ENCODE assay signal across 30 cellular contexts in the genomic region with DNA sequence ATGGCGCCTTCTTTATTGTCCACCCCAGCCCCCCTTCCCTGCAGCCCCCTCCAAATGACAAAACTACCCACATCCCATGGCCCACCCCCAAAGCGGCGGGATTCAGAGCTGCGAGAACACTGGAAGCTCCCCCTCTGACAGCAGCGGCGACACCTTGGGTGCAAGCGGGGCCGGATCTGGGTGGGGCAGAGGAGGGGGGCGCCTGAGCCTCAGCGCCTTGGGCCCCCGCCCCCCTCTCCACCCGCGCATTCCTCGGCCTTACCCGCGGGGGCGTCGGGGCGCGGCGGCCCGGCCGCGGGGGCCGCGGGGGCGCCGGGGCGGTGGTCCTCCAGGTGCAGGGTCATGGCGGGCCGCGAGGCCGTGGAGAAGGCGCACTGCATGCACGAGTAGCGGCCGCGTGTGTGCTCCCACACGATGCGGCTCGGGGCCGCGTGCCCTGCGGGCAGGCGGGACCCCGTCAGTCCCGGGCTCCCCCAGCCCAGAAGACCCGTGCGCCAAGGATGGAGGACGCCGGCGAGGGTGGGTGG. TPM values are rescaled to one million over a fixed set of nuclear protein-coding genes. Genes with fewer than 3 reads are reported as not detected.
"Had no signal": no experiment of that assay in that cellular context is flagged by ENCODE, and none has a peak within 500 bp of the region (broad histone marks: within the 10 kb centered on the region; RNA-seq: fewer than 3 reads in every experiment).

No MANE protein-coding gene starts in this region.

- H3K4me3 Mint-ChIP-seq: mesothelial cell of epicardium; natural killer cell treated with Interleukin-12 subunit alpha and Interleukin-12 subunit beta and Interleukin-15 and Interleukin-18, amount 100 ng/mL, for 72 hours; stimulated activated naive B cell treated with anti-CD40 and anti-IgM and Interleukin-4, amounts not matched to agents 10 μg/mL and 1 μg/mL and 100 μg/mL, for 72 hours had no signal

- H2AFZ ChIP-seq: parathyroid adenoma had no signal

- H3K9me3 Mint-ChIP-seq: mesothelial cell of epicardium; natural killer cell treated with Interleukin-12 subunit alpha and Interleukin-12 subunit beta and Interleukin-15 and Interleukin-18, amount 100 ng/mL, for 72 hours; stimulated activated naive B cell treated with anti-CD40 and anti-IgM and Interleukin-4, amounts not matched to agents 10 μg/mL and 1 μg/mL and 100 μg/mL, for 72 hours had no signal

- H3K4me3 ChIP-seq: left ventricle myocardium inferior, lung, mucosa of descending colon, right atrium auricular region, right lobe of liver, smooth muscle cell, stomach, thoracic aorta, tibial artery, upper lobe of right lung had no signal

- H3K79me2 ChIP-seq: parathyroid adenoma had no signal

- H3K27ac Mint-ChIP-seq: mesothelial cell of epicardium; natural killer cell treated with Interleukin-12 subunit alpha and Interleukin-12 subunit beta and Interleukin-15 and Interleukin-18, amount 100 ng/mL, for 72 hours; stimulated activated naive B cell treated with anti-CD40 and anti-IgM and Interleukin-4, amounts not matched to agents 10 μg/mL and 1 μg/mL and 100 μg/mL, for 72 hours had no signal

- H3K27ac ChIP-seq: left ventricle myocardium inferior, parathyroid adenoma, right atrium auricular region, right lobe of liver, thoracic aorta, tibial artery, upper lobe of right lung had no signal

- ATAC-seq: left colon; mucosa of descending colon; naive thymus-derived CD4-positive, alpha-beta T cell; natural killer cell treated with Interleukin-12 subunit alpha and Interleukin-12 subunit beta and Interleukin-15 and Interleukin-18, amount 100 ng/mL, for 72 hours; right lobe of liver; stimulated activated naive B cell treated with anti-CD40 and anti-IgM and Interleukin-4, amounts not matched to agents 10 μg/mL and 1 μg/mL and 100 μg/mL, for 72 hours; stimulated activated naive CD8-positive, alpha-beta T cell treated with anti-CD3 and anti-CD28 coated beads, Interleukin-15, Interleukin-2, amounts not matched to agents 100 U/mL and 50 U/mL, for 24 hours; upper lobe of right lung had no signal

- DNase-seq: head of caudate nucleus; hippocampal formation; kidney; left colon; left ventricle myocardium inferior; mesendoderm; mucosa of descending colon; naive thymus-derived CD4-positive, alpha-beta T cell; nucleus accumbens; right lobe of liver; stimulated activated CD4-positive, alpha-beta T cell treated with anti-CD3 and anti-CD28 coated beads, Interleukin-1b, Interleukin-23, amount 100 ng/mL, for 48 hours; stimulated activated CD4-positive, alpha-beta T cell treated with anti-CD3 and anti-CD28 coated beads, Interleukin-2, amount 100 ng/mL, for 48 hours; stimulated activated naive B cell treated with anti-CD40 and anti-IgM and Interleukin-4, amounts not matched to agents 10 μg/mL and 1 μg/mL and 100 μg/mL, for 72 hours; stimulated activated naive CD8-positive, alpha-beta T cell treated with anti-CD3 and anti-CD28 coated beads, Interleukin-15, Interleukin-2, amounts not matched to agents 100 U/mL and 50 U/mL, for 24 hours; stomach; tibial artery; trophoblast cell; upper lobe of right lung had no signal

- FAIRE-seq: islet of Langerhans, kidney, urothelium cell line had no signal

- H3K27me3 Mint-ChIP-seq: naive thymus-derived CD4-positive, alpha-beta T cell; natural killer cell treated with Interleukin-12 subunit alpha and Interleukin-12 subunit beta and Interleukin-15 and Interleukin-18, amount 100 ng/mL, for 72 hours; stimulated activated naive B cell treated with anti-CD40 and anti-IgM and Interleukin-4, amounts not matched to agents 10 μg/mL and 1 μg/mL and 100 μg/mL, for 72 hours had no signal

- H3K9ac ChIP-seq: parathyroid adenoma had no signal

- H3K36me3 Mint-ChIP-seq: natural killer cell treated with Interleukin-12 subunit alpha and Interleukin-12 subunit beta and Interleukin-15 and Interleukin-18, amount 100 ng/mL, for 72 hours had no signal

- H3K9me3 ChIP-seq: left ventricle myocardium inferior, mucosa of descending colon, right atrium auricular region, right lobe of liver, stomach, thoracic aorta, tibial artery, upper lobe of right lung had no signal

- H3K4me2 ChIP-seq: smooth muscle cell had no signal

- H3K27me3 ChIP-seq: right atrium auricular region, right lobe of liver, stomach, tibial artery, upper lobe of right lung had no signal

- H3K36me3 ChIP-seq: thoracic aorta, upper lobe of right lung had no signal

RNA-seq across cellular contexts. Expression of gene PRAM1, which starts 8.2 kb away (rescaled TPM):
- total RNA-seq: myocyte, pulmonary artery endothelial cell, renal cortical epithelial cell, smooth muscle cell had no signal
